8 cellular contexts compared by ENCODE assay signal in genomic region chr17:43720311-43721060, GRCh38. TPM values are rescaled to one million over a fixed set of nuclear protein-coding genes. Genes with fewer than 3 reads are reported as not detected.
DNase-seq lines count a peak whose midpoint lies in the region; ATAC-seq and TF ChIP-seq lines count a peak whose summit lies in the region.

No MANE protein-coding gene starts in this region.

- ATAC-seq in HG02973 (IDR thresholded peaks at IDR 0.05; ENCODE audit: unreplicated experiment) = no peak

- TF ChIP-seq CTCF in esophagus squamous epithelium (IDR thresholded peaks at IDR 0.05) = no peak

- peak in 2 of 4 donors; percentile 68 to 70 for TF ChIP-seq POLR2A in esophagus squamous epithelium (IDR thresholded peaks at IDR 0.05)

- DNase-seq in DMS79 treated with DMSO at 0.1 percent for 48 hours (lab: John Stamatoyannopoulos, UW) (peak; percentile 45), H7 (peak; percentile 92), NOMO-1 treated with DMSO at 0.1 percent for 48 hours (lab: John Stamatoyannopoulos, UW; ENCODE audit: unreplicated experiment) (peak; percentile 63), activated T-helper 1 cell treated with Interleukin-2 at 50 U/mL for 16 hours (ENCODE audit: low read depth) (peak; percentile 62), esophagus squamous epithelium (lab: John Stamatoyannopoulos, UW) (peak; percentile 10)
- DNase-seq in stimulated activated CD8-positive, alpha-beta memory T cell treated with anti-CD3 and anti-CD28 coated beads, Interleukin-7, amount 100 ng/mL, for 1 hour (ENCODE audit: low read depth in 2 of 2) = peak; percentile 41 to 54

- H3K27ac ChIP-seq in esophagus squamous epithelium (peak overlapping the region; percentile 92 to 96 (median 94)), muscle layer of duodenum (ENCODE audit: low read length) (peak overlapping the region; percentile 84)

- H3K4me1 ChIP-seq in esophagus squamous epithelium (peaks cover 0 to 33% (median 12%) of the 10 kb centered on the region in 3 donors), muscle layer of duodenum (ENCODE audit: control insufficient read depth in 1 of 2, insufficient read depth in 2 of 2, low read length in 2 of 2) (peaks cover 0 to 5% of the 10 kb centered on the region in 2 donors)

- H3K4me3 ChIP-seq in H7 (ENCODE audit: insufficient read depth, low read depth, low read length) (peak overlapping the region; percentile 78), esophagus squamous epithelium (peak overlapping the region; percentile 68 to 86 (median 80)), muscle layer of duodenum (ENCODE audit: low read depth in 1 of 2, low read length in 2 of 2) (peak overlapping the region; percentile 72 to 81)

- H3K36me3 ChIP-seq in H7 (replicated peaks; ENCODE audit: control insufficient read depth, insufficient read depth, low read length) = no peaks in the 10 kb centered on the region
- H3K36me3 ChIP-seq in esophagus squamous epithelium = no peaks in the 10 kb centered on the region
- no peaks in the 10 kb centered on the region for H3K36me3 ChIP-seq in muscle layer of duodenum (ENCODE audit: control insufficient read depth in 1 of 2, insufficient read depth in 2 of 2, low read length in 2 of 2)

- H3K27me3 ChIP-seq in H7 (ENCODE audit: control insufficient read depth, insufficient read depth, low read length) = peaks cover 1% of the 10 kb centered on the region; the same call in 1 of the 2 replicates
- H3K27me3 ChIP-seq in esophagus squamous epithelium = no peaks in the 10 kb centered on the region
- H3K27me3 ChIP-seq in muscle layer of duodenum (ENCODE audit: low read depth, low read length) = no peaks in the 10 kb centered on the region

- H3K9me3 ChIP-seq in esophagus squamous epithelium (no peaks in the 10 kb centered on the region), muscle layer of duodenum (ENCODE audit: control insufficient read depth in 1 of 2, low read length in 2 of 2) (no peaks in the 10 kb centered on the region)

- 0% methylated on average over 19 to 24 of the region's 64 CpGs for WGBS in esophagus squamous epithelium, 2 donors

- intact Hi-C loops in esophagus squamous epithelium (cut with DNase I) = no loop called here

RNA-seq across cellular contexts. Expression of gene SOST, which starts 38.1 kb away (rescaled TPM):
- total RNA-seq in H7 (2014; rRNA removed; shearing (Covaris generic)) = not detected in 2 replicates
- total RNA-seq in esophagus squamous epithelium = under 1 TPM in 1 of 4 donors, not detected in 3; 0.49 TPM

RNA-seq across cellular contexts. Expression of gene DUSP3, which starts 58.3 kb away (rescaled TPM):
- total RNA-seq in H7 (2014; rRNA removed; shearing (Covaris generic)) = 30.4 and 35.5 TPM in 2 replicates
- total RNA-seq in esophagus squamous epithelium = 10 to 100 TPM; 33.7 to 58.4 (median 36.8) TPM

RNA-seq across cellular contexts. Expression of gene MEOX1, which starts 58.8 kb away (rescaled TPM):
- 0.18 TPM in 1 of 2 replicates, not detected in the other for total RNA-seq in H7 (2014; rRNA removed; shearing (Covaris generic))
- 1 to 10 TPM in 2 of 4 donors, under 1 TPM in 2; 0.64 to 6.1 (median 2.7) TPM for total RNA-seq in esophagus squamous epithelium

RNA-seq across cellular contexts. Expression of gene CFAP97D1, which starts 59.7 kb away (rescaled TPM):
- 0.21 and 0.37 TPM in 2 replicates for total RNA-seq in H7 (2014; rRNA removed; shearing (Covaris generic))
- total RNA-seq in esophagus squamous epithelium = under 1 TPM in 1 of 4 donors, not detected in 3; 0.13 TPM

Comparison
In these comparisons a context has a peak if more than half of its experiments do, and no peak if none do; other contexts are left out.
1. DNase-seq: peak in every context shown above with its lines; median percentile 92 in H7; 63 in NOMO-1 treated with DMSO at 0.1 percent for 48 hours; 62 in activated T-helper 1 cell treated with Interleukin-2 at 50 U/mL for 16 hours; 48 in stimulated activated CD8-positive, alpha-beta memory T cell treated with anti-CD3 and anti-CD28 coated beads, Interleukin-7, amount 100 ng/mL, for 1 hour; 45 in DMS79 treated with DMSO at 0.1 percent for 48 hours; 10 in esophagus squamous epithelium.